1 cellular context compared by ENCODE assay signal in genomic region chr2:238081150-238081549, GRCh38.
TF ChIP-seq lines count a peak whose summit lies in the region.

No MANE protein-coding gene starts in this region.

TF ChIP-seq in K562, 482 proteins besides CTCF, POLR2A, EP300 and RAD21:
- TF ChIP-seq ARID1B (IDR thresholded peaks at IDR 0.05): no peak
- TF ChIP-seq NFIC (IDR thresholded peaks at IDR 0.05): peak; percentile 79
- TF ChIP-seq MEF2A (IDR thresholded peaks at IDR 0.05; ENCODE audit: control insufficient read depth, low read depth, low read length): no peak
